ENCODE assay signal across 10 cellular contexts in genomic region chr19:33075519-33075918, GRCh38. TPM values are rescaled to one million over a fixed set of nuclear protein-coding genes. Genes with fewer than 3 reads are reported as not detected.
"Had no signal": no experiment of that assay in that cellular context is flagged by ENCODE, and none has a peak within 500 bp of the region (broad histone marks: within the 10 kb centered on the region; RNA-seq: fewer than 3 reads in every experiment).

No MANE protein-coding gene starts in this region.

- DNase-seq: GM23248, GOT3, H7, KG1 had no signal

- H3K4me1 Mint-ChIP-seq: IgD-negative memory B cell had no signal

- H3K9me3 ChIP-seq: HAP-1 had no signal

- H3K4me3 ChIP-seq: GM23248, HAP-1 had no signal

- H3K27me3 Mint-ChIP-seq: IgD-negative memory B cell had no signal

- H3K36me3 ChIP-seq: HAP-1 had no signal

- H3K36me3 Mint-ChIP-seq: IgD-negative memory B cell had no signal

- ATAC-seq: HCT116 had no signal

- H3K27ac Mint-ChIP-seq: IgD-negative memory B cell had no signal

- H3K27ac ChIP-seq: GM23248 had no signal

- FAIRE-seq: HTR-8/SVneo had no signal

- H3K9me3 Mint-ChIP-seq: IgD-negative memory B cell had no signal

- H3K4me3 Mint-ChIP-seq: IgD-negative memory B cell had no signal

RNA-seq across cellular contexts. Expression of gene WDR88, which starts 56.4 kb away (rescaled TPM):
- total RNA-seq: GM23248, H4, H7, HT-29 had no signal
